Comparison of ENCODE assay signal across 1 cellular context in genomic region chr9:98230354-98230753, GRCh38.
TF ChIP-seq lines count a peak whose summit lies in the region.

No MANE protein-coding gene starts in this region.

TF ChIP-seq in SK-N-SH, 30 proteins besides CTCF, POLR2A, EP300 and RAD21:
- no peak for TF ChIP-seq TAF1 (IDR thresholded peaks at IDR 0.05; ENCODE audit: borderline replicate concordance, low read depth, low read length)
- no peak for TF ChIP-seq IRF3 (IDR thresholded peaks at IDR 0.05; ENCODE audit: low read depth, low read length)
- no peak for TF ChIP-seq GATA2 (CRISPR knock-in tag; IDR thresholded peaks at IDR 0.05)
- no peak for TF ChIP-seq PBX3 (IDR thresholded peaks at IDR 0.05)
- no peak for TF ChIP-seq GABPA (IDR thresholded peaks at IDR 0.05; ENCODE audit: low read depth)
- no peak for TF ChIP-seq SIN3A (IDR thresholded peaks at IDR 0.05; ENCODE audit: borderline replicate concordance, low read depth, low read length)
- no peak for TF ChIP-seq NRF1 (IDR thresholded peaks at IDR 0.05; ENCODE audit: low read depth, low read length)
- TF ChIP-seq CHD2 (IDR thresholded peaks at IDR 0.05; ENCODE audit: low read length, partially characterized antibody): no peak
- TF ChIP-seq EZH2phosphoT487 (IDR thresholded peaks at IDR 0.05; ENCODE audit: borderline replicate concordance, low read depth): no peak
- no peak for TF ChIP-seq USF1 (IDR thresholded peaks at IDR 0.05; ENCODE audit: borderline replicate concordance, low read depth)
- TF ChIP-seq MXI1 (IDR thresholded peaks at IDR 0.05; ENCODE audit: low read depth, low read length): no peak
- TF ChIP-seq YY1 (IDR thresholded peaks at IDR 0.05; ENCODE audit: low read depth): no peak
- no peak for TF ChIP-seq FOXM1 (IDR thresholded peaks at IDR 0.05; ENCODE audit: low read depth)
